10 cellular contexts compared by ENCODE assay signal in genomic region chr1:202505356-202505755, GRCh38.
DNase-seq lines count a peak whose midpoint lies in the region; ATAC-seq lines count a peak whose summit lies in the region.
"Had no signal": no experiment of that assay in that cellular context is flagged by ENCODE, and none has a peak within 500 bp of the region (broad histone marks: within the 10 kb centered on the region; RNA-seq: fewer than 3 reads in every experiment).

No MANE protein-coding gene starts in this region.

- ATAC-seq in sciatic nerve: peak; percentile 90

- intact Hi-C loops in sciatic nerve (cut with DNase I): no loop called here

- DNase-seq in GM03348 (ENCODE audit: low spot score): peak; percentile 31
- DNase-seq in cerebellar cortex (ENCODE audit: low spot score): peak; percentile 4
- peak; percentile 11 for DNase-seq in iPS-NIHi11 (ENCODE audit: low spot score)
- DNase-seq in sciatic nerve (ENCODE audit: low spot score): no peak
- no peak for DNase-seq in NCI-H1694 treated with DMSO at 0.1 percent for 48 hours (lab: John Stamatoyannopoulos, UW)
- DNase-seq in COLO668 (lab: John Stamatoyannopoulos, UW; ENCODE audit: unreplicated experiment): no peak
- no peak for DNase-seq in activated T-cell treated with anti-CD3 and anti-CD28 coated beads for 4 hours
- no peak for DNase-seq in epidermal melanocyte (ENCODE audit: insufficient read length, low spot score)
- DNase-seq: activated naive CD4-positive, alpha-beta T cell treated with anti-CD3 and anti-CD28 coated beads, Interleukin-2, amount 10 ng/mL, durations not matched to agents 7 days and 5 days; T1000 had no signal

Comparison
In these comparisons a context has a peak if more than half of its experiments do, and no peak if none do; other contexts are left out.
1. DNase-seq: peak in GM03348 (single experiment), cerebellar cortex (single experiment) and iPS-NIHi11 (single experiment); none in sciatic nerve (single experiment), NCI-H1694 treated with DMSO at 0.1 percent for 48 hours (single experiment), COLO668 (single experiment), activated T-cell treated with anti-CD3 and anti-CD28 coated beads for 4 hours (single experiment) and epidermal melanocyte (single experiment).